In genomic region chr22:39288135-39288898, GRCh38 we compare ENCODE assay signal across 2 cellular contexts.
TF ChIP-seq lines count a peak whose summit lies in the region.

No MANE protein-coding gene starts in this region.

TF ChIP-seq in HepG2, 621 proteins besides CTCF, POLR2A, EP300 and RAD21:
- TF ChIP-seq ZNF343 (CRISPR knock-in tag; IDR thresholded peaks at IDR 0.05): no peak
- TF ChIP-seq SCMH1 (CRISPR knock-in tag; IDR thresholded peaks at IDR 0.05; ENCODE audit: borderline replicate concordance): no peak
- no peak for TF ChIP-seq ZNF720 (CRISPR knock-in tag; IDR thresholded peaks at IDR 0.05)
- TF ChIP-seq ZNF644 (CRISPR knock-in tag; IDR thresholded peaks at IDR 0.05; ENCODE audit: low read depth): no peak
- no peak for TF ChIP-seq ZNF367 (CRISPR knock-in tag; IDR thresholded peaks at IDR 0.05; ENCODE audit: borderline replicate concordance)
- TF ChIP-seq KIAA2018 (CRISPR knock-in tag; IDR thresholded peaks at IDR 0.05; ENCODE audit: borderline replicate concordance): no peak
- TF ChIP-seq ZNF770 (CRISPR knock-in tag; IDR thresholded peaks at IDR 0.05): peak; percentile 36; the same call in 1 of the 2 replicates

TF ChIP-seq in H1, 55 proteins besides CTCF, POLR2A, EP300 and RAD21:
- TF ChIP-seq GTF2F1 (IDR thresholded peaks at IDR 0.05; ENCODE audit: borderline replicate concordance, low read depth, low read length) (no peak), CTBP2 (IDR thresholded peaks at IDR 0.05; ENCODE audit: borderline replicate concordance, insufficient read depth, insufficient read length, low read length) (no peak), RNF2 (IDR thresholded peaks at IDR 0.05; ENCODE audit: borderline replicate concordance, low read depth, low read length, missing control alignments, poor library complexity, severe bottlenecking) (no peak), MAX (IDR thresholded peaks at IDR 0.05) (no peak), TAF7 (optimal IDR thresholded peaks at IDR 0.05; ENCODE audit: borderline replicate concordance, low read depth, low read length) (no peak), POU5F1 (IDR thresholded peaks at IDR 0.05; ENCODE audit: low read depth, low read length) (no peak), PHF8 (conservative IDR thresholded peaks at IDR 0.05; ENCODE audit: low read depth, low read length) (no peak), TEAD4 (IDR thresholded peaks at IDR 0.05; ENCODE audit: low read depth, low read length) (no peak), SAP30 (IDR thresholded peaks at IDR 0.05; ENCODE audit: insufficient read depth, insufficient replicate concordance, low read length) (no peak), GABPA (IDR thresholded peaks at IDR 0.05; ENCODE audit: borderline replicate concordance, insufficient read depth, low read length) (no peak), BRCA1 (IDR thresholded peaks at IDR 0.05; ENCODE audit: low read depth, low read length) (no peak), JUN (IDR thresholded peaks at IDR 0.05; ENCODE audit: low read depth, low read length) (no peak), SUZ12 (IDR thresholded peaks at IDR 0.05; ENCODE audit: low read length) (no peak), SIX5 (IDR thresholded peaks at IDR 0.05; ENCODE audit: low read depth, low read length) (no peak), TCF12 (IDR thresholded peaks at IDR 0.05; ENCODE audit: low read depth, low read length) (no peak), TBP (IDR thresholded peaks at IDR 0.05; ENCODE audit: low read depth, low read length) (no peak), FOSL1 (IDR thresholded peaks at IDR 0.05; ENCODE audit: insufficient read depth, low read depth, low read length) (no peak), CBX8 (IDR thresholded peaks at IDR 0.05; ENCODE audit: borderline replicate concordance, low read depth, low read length) (no peak), ASH2L (IDR thresholded peaks at IDR 0.05; ENCODE audit: low read length) (no peak), RFX5 (IDR thresholded peaks at IDR 0.05; ENCODE audit: borderline replicate concordance, low read depth, low read length) (no peak)
TF ChIP-seq in H1: peak in this region for 0.
